In the genomic region with DNA sequence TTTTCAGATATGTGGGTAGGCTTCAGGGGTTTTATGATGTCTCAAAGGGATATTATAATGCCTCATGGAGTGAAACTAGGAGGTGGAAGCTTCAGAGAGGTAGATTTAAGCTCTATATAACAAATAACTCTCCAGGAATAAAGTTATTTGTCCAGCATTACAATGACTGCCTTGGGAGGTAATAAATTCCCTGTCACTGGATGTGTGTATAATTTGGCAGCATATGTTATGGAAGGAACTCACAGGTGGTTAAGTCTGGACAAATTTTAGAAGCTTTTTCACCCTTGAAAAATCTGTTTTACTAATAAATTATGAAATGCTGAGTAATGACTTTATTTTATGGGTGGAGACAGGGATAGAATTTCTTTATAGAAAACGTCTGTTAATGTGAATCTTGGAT, we compare ENCODE assay signal across 26 cellular contexts. TPM values are rescaled to one million over a fixed set of nuclear protein-coding genes. Genes with fewer than 3 reads are reported as not detected.
DNase-seq lines count a peak whose midpoint lies in the region; ATAC-seq and TF ChIP-seq lines count a peak whose summit lies in the region.
"Had no signal": no experiment of that assay in that cellular context is flagged by ENCODE, and none has a peak within 500 bp of the region (broad histone marks: within the 10 kb centered on the region; RNA-seq: fewer than 3 reads in every experiment).

No MANE protein-coding gene starts in this region.

- H3K27ac ChIP-seq in HEK293 (ENCODE audit: extremely low read depth, low read depth, low read length): no peak overlapping the region
- H3K27ac ChIP-seq: lower lobe of right lung, thoracic aorta had no signal

- no peak overlapping the region for H3K4me3 Mint-ChIP-seq in activated CD4-positive, alpha-beta memory T cell treated with anti-CD3 and anti-CD28 coated beads, Interleukin-2, amount 10 ng/mL, durations not matched to agents 7 days and 5 days
- H3K4me3 Mint-ChIP-seq in activated CD4-positive, alpha-beta memory T cell treated with anti-CD3 and anti-CD28 coated beads for 36 hours: no peak overlapping the region
- H3K4me3 Mint-ChIP-seq in activated T-helper 1 cell treated with anti-CD3 and anti-CD28 coated beads, Interleukin-12 subunit alpha, Interleukin-12 subunit beta, Interleukin-2, Interleukin-4 antibody, amounts not matched to agents 30 ng/mL and 10 ng/mL and 1 ng/mL, durations not matched to agents 14 hours and 24 hours and 36 hours: no peak overlapping the region
- H3K4me3 Mint-ChIP-seq in nephron: no peak overlapping the region
- H3K4me3 Mint-ChIP-seq: CD14-positive monocyte, HFFc6 had no signal

- no peaks in the 10 kb centered on the region for H3K36me3 ChIP-seq in HEK293 (ENCODE audit: control insufficient read depth in 2 of 2, insufficient read depth in 1 of 2, low read length in 2 of 2)
- H3K36me3 ChIP-seq: lower lobe of right lung, thoracic aorta had no signal

- ATAC-seq in sciatic nerve: no peak
- ATAC-seq in HG03175 (IDR thresholded peaks at IDR 0.05; ENCODE audit: unreplicated experiment): no peak
- ATAC-seq: lower lobe of right lung had no signal

- CTCF ChIA-PET in activated CD4-positive, alpha-beta memory T cell treated with anti-CD3 and anti-CD28 coated beads, Interleukin-2, amount 10 ng/mL, durations not matched to agents 7 days and 5 days (lab: Charles Lee): interaction anchor here (0.6 to 1.9 kb wide), 4 partner anchors 37 to 80 kb away, joined by 3 to 9 read pairs (median 4); a partner anchor contains a TSS
- CTCF ChIA-PET in activated CD4-positive, alpha-beta memory T cell treated with anti-CD3 and anti-CD28 coated beads for 36 hours (lab: Charles Lee): interaction anchor here (0.9 to 3.0 kb wide), 2 partner anchors 39 to 140 kb away, joined by 3 to 31 read pairs; no protein-coding TSS in a partner anchor
- CTCF ChIA-PET in HEK293 (lab: Yijun Ruan, JAX): interaction anchor here (1.8 kb wide), 2 partner anchors 19 to 38 kb away, joined by 8 to 13 read pairs; no protein-coding TSS in a partner anchor

- no peak for TF ChIP-seq CTCF in HEK293 (tag by site-specific recombination; IDR thresholded peaks at IDR 0.05)
- TF ChIP-seq CTCF in nephron (IDR thresholded peaks at IDR 0.05; ENCODE audit: unreplicated experiment in 3 of 3): no peak

- H3K36me3 Mint-ChIP-seq in activated CD4-positive, alpha-beta memory T cell treated with anti-CD3 and anti-CD28 coated beads, Interleukin-2, amount 10 ng/mL, durations not matched to agents 7 days and 5 days (ENCODE audit: low read depth): peaks cover 40% of the 10 kb centered on the region
- H3K36me3 Mint-ChIP-seq in activated CD4-positive, alpha-beta memory T cell treated with anti-CD3 and anti-CD28 coated beads for 36 hours: peaks cover 7% of the 10 kb centered on the region
- H3K36me3 Mint-ChIP-seq in activated T-helper 1 cell treated with anti-CD3 and anti-CD28 coated beads, Interleukin-12 subunit alpha, Interleukin-12 subunit beta, Interleukin-2, Interleukin-4 antibody, amounts not matched to agents 30 ng/mL and 10 ng/mL and 1 ng/mL, durations not matched to agents 14 hours and 24 hours and 36 hours (ENCODE audit: low read depth): peaks cover 11% of the 10 kb centered on the region
- H3K36me3 Mint-ChIP-seq in nephron (ENCODE audit: low read depth): no peaks in the 10 kb centered on the region

- H3K4me1 Mint-ChIP-seq in activated CD4-positive, alpha-beta memory T cell treated with anti-CD3 and anti-CD28 coated beads, Interleukin-2, amount 10 ng/mL, durations not matched to agents 7 days and 5 days: peaks cover 48% of the 10 kb centered on the region
- H3K4me1 Mint-ChIP-seq in activated CD4-positive, alpha-beta memory T cell treated with anti-CD3 and anti-CD28 coated beads for 36 hours (ENCODE audit: low read depth): peaks cover 65% of the 10 kb centered on the region
- peaks cover 54% of the 10 kb centered on the region for H3K4me1 Mint-ChIP-seq in activated T-helper 1 cell treated with anti-CD3 and anti-CD28 coated beads, Interleukin-12 subunit alpha, Interleukin-12 subunit beta, Interleukin-2, Interleukin-4 antibody, amounts not matched to agents 30 ng/mL and 10 ng/mL and 1 ng/mL, durations not matched to agents 14 hours and 24 hours and 36 hours (ENCODE audit: low read depth)
- peaks cover 11% of the 10 kb centered on the region for H3K4me1 Mint-ChIP-seq in nephron

- no peak for DNase-seq in activated CD4-positive, alpha-beta memory T cell treated with anti-CD3 and anti-CD28 coated beads, Interleukin-2, amount 10 ng/mL, durations not matched to agents 7 days and 5 days
- no peak for DNase-seq in activated CD4-positive, alpha-beta memory T cell treated with anti-CD3 and anti-CD28 coated beads for 36 hours
- DNase-seq in activated T-helper 1 cell treated with anti-CD3 and anti-CD28 coated beads, Interleukin-12 subunit alpha, Interleukin-12 subunit beta, Interleukin-2, Interleukin-4 antibody, amounts not matched to agents 30 ng/mL and 10 ng/mL and 1 ng/mL, durations not matched to agents 14 hours and 24 hours and 36 hours (ENCODE audit: low spot score): no peak
- DNase-seq in sciatic nerve (ENCODE audit: low spot score): no peak
- DNase-seq in stimulated activated CD4-positive, alpha-beta T cell treated with anti-CD3 and anti-CD28 coated beads, Interleukin-1b, Interleukin-23, amount 100 ng/mL, for 48 hours: no peak
- DNase-seq: activated CD4-positive, alpha-beta T cell treated with anti-CD3 and anti-CD28 coated beads for 4 hours; activated effector memory CD4-positive, alpha-beta T cell treated with Interleukin-2 at 50 U/mL for 16 hours; amniotic stem cell; cortex of kidney; GDM1; HFFc6; kidney; lower lobe of right lung; NCI-H1092 treated with DMSO at 0.1 percent for 48 hours; NCI-H2107; NCI-H526; nucleus accumbens; stimulated activated CD4-positive, alpha-beta T cell treated with anti-CD3 and anti-CD28 coated beads, Interleukin-2, amount 100 ng/mL, for 48 hours; stimulated activated naive CD4-positive, alpha-beta T cell treated with Interleukin-2 at 50 U/mL for 16 hours had no signal

- H3K27ac Mint-ChIP-seq in activated CD4-positive, alpha-beta memory T cell treated with anti-CD3 and anti-CD28 coated beads, Interleukin-2, amount 10 ng/mL, durations not matched to agents 7 days and 5 days: peak overlapping the region; percentile 47
- H3K27ac Mint-ChIP-seq in activated CD4-positive, alpha-beta memory T cell treated with anti-CD3 and anti-CD28 coated beads for 36 hours: no peak overlapping the region
- H3K27ac Mint-ChIP-seq in activated T-helper 1 cell treated with anti-CD3 and anti-CD28 coated beads, Interleukin-12 subunit alpha, Interleukin-12 subunit beta, Interleukin-2, Interleukin-4 antibody, amounts not matched to agents 30 ng/mL and 10 ng/mL and 1 ng/mL, durations not matched to agents 14 hours and 24 hours and 36 hours: peak overlapping the region; percentile 86
- peak overlapping the region; percentile 3 to 44 (median 42) for H3K27ac Mint-ChIP-seq in nephron
- H3K27ac Mint-ChIP-seq: HFFc6 had no signal

- no peaks in the 10 kb centered on the region for H3K9me3 Mint-ChIP-seq in activated CD4-positive, alpha-beta memory T cell treated with anti-CD3 and anti-CD28 coated beads, Interleukin-2, amount 10 ng/mL, durations not matched to agents 7 days and 5 days
- H3K9me3 Mint-ChIP-seq in activated CD4-positive, alpha-beta memory T cell treated with anti-CD3 and anti-CD28 coated beads for 36 hours: no peaks in the 10 kb centered on the region
- H3K9me3 Mint-ChIP-seq in activated T-helper 1 cell treated with anti-CD3 and anti-CD28 coated beads, Interleukin-12 subunit alpha, Interleukin-12 subunit beta, Interleukin-2, Interleukin-4 antibody, amounts not matched to agents 30 ng/mL and 10 ng/mL and 1 ng/mL, durations not matched to agents 14 hours and 24 hours and 36 hours: no peaks in the 10 kb centered on the region
- H3K9me3 Mint-ChIP-seq in nephron: no peaks in the 10 kb centered on the region
- H3K9me3 Mint-ChIP-seq: HFFc6 had no signal

- POLR2A ChIA-PET in activated CD4-positive, alpha-beta memory T cell treated with anti-CD3 and anti-CD28 coated beads, Interleukin-2, amount 10 ng/mL, durations not matched to agents 7 days and 5 days (lab: Charles Lee): interaction anchor here (0.6 to 8.5 kb wide), 7 partner anchors 11 to 117 kb away, joined by 3 to 141 read pairs (median 18); a partner anchor contains a TSS
- POLR2A ChIA-PET in activated CD4-positive, alpha-beta memory T cell treated with anti-CD3 and anti-CD28 coated beads for 36 hours (lab: Charles Lee): interaction anchor here (0.6 kb wide), 1 partner anchor 17 kb away, joined by 4 read pairs; no protein-coding TSS in a partner anchor
- POLR2A ChIA-PET in HEK293 (lab: Yijun Ruan, JAX): no interaction called here

- no peaks in the 10 kb centered on the region for H3K9me3 ChIP-seq in HEK293 (ENCODE audit: control insufficient read depth, insufficient read depth, low read depth, low read length)
- H3K9me3 ChIP-seq: lower lobe of right lung, thoracic aorta had no signal

- intact Hi-C loops in activated CD4-positive, alpha-beta memory T cell treated with anti-CD3 and anti-CD28 coated beads for 36 hours (cut with micrococcal nuclease): no loop called here
- intact Hi-C loops in activated T-helper 1 cell treated with anti-CD3 and anti-CD28 coated beads, Interleukin-12 subunit alpha, Interleukin-12 subunit beta, Interleukin-2, Interleukin-4 antibody, amounts not matched to agents 30 ng/mL and 10 ng/mL and 1 ng/mL, durations not matched to agents 14 hours and 24 hours and 36 hours (cut with micrococcal nuclease): no loop called here
- intact Hi-C loops in sciatic nerve (cut with DNase I): no loop called here

- H3K27me3 Mint-ChIP-seq in activated CD4-positive, alpha-beta memory T cell treated with anti-CD3 and anti-CD28 coated beads, Interleukin-2, amount 10 ng/mL, durations not matched to agents 7 days and 5 days: no peaks in the 10 kb centered on the region
- H3K27me3 Mint-ChIP-seq in activated CD4-positive, alpha-beta memory T cell treated with anti-CD3 and anti-CD28 coated beads for 36 hours: no peaks in the 10 kb centered on the region
- no peaks in the 10 kb centered on the region for H3K27me3 Mint-ChIP-seq in activated T-helper 1 cell treated with anti-CD3 and anti-CD28 coated beads, Interleukin-12 subunit alpha, Interleukin-12 subunit beta, Interleukin-2, Interleukin-4 antibody, amounts not matched to agents 30 ng/mL and 10 ng/mL and 1 ng/mL, durations not matched to agents 14 hours and 24 hours and 36 hours (ENCODE audit: insufficient read depth)
- peaks cover 11% of the 10 kb centered on the region for H3K27me3 Mint-ChIP-seq in nephron (ENCODE audit: low read depth)

- H3K4me3 ChIP-seq in HEK293 (ENCODE audit: low read depth, low read length): no peak overlapping the region
- H3K4me3 ChIP-seq: lower lobe of right lung, smooth muscle cell, thoracic aorta had no signal

- no peaks in the 10 kb centered on the region for H3K4me1 ChIP-seq in HEK293 (ENCODE audit: control insufficient read depth, insufficient read depth, low read length)
- H3K4me1 ChIP-seq: lower lobe of right lung had no signal

RNA-seq across cellular contexts. Expression of a gene that starts 36.8 kb away (rescaled TPM):
- 100 to 1,000 TPM; 234 to 240 TPM for total RNA-seq in activated CD4-positive, alpha-beta memory T cell treated with anti-CD3 and anti-CD28 coated beads, Interleukin-2, amount 10 ng/mL, durations not matched to agents 7 days and 5 days
- total RNA-seq in activated CD4-positive, alpha-beta memory T cell treated with anti-CD3 and anti-CD28 coated beads for 36 hours: 10 to 100 TPM; 64.5 to 68.7 TPM
- total RNA-seq in activated T-helper 1 cell treated with anti-CD3 and anti-CD28 coated beads, Interleukin-12 subunit alpha, Interleukin-12 subunit beta, Interleukin-2, Interleukin-4 antibody, amounts not matched to agents 30 ng/mL and 10 ng/mL and 1 ng/mL, durations not matched to agents 14 hours and 24 hours and 36 hours: 30.8 and 31.1 TPM in 2 replicates
- 17.0 TPM for total RNA-seq in sciatic nerve
- total RNA-seq: HT1080 had no signal
